ENCODE assay signal across 8 cellular contexts in the genomic region with DNA sequence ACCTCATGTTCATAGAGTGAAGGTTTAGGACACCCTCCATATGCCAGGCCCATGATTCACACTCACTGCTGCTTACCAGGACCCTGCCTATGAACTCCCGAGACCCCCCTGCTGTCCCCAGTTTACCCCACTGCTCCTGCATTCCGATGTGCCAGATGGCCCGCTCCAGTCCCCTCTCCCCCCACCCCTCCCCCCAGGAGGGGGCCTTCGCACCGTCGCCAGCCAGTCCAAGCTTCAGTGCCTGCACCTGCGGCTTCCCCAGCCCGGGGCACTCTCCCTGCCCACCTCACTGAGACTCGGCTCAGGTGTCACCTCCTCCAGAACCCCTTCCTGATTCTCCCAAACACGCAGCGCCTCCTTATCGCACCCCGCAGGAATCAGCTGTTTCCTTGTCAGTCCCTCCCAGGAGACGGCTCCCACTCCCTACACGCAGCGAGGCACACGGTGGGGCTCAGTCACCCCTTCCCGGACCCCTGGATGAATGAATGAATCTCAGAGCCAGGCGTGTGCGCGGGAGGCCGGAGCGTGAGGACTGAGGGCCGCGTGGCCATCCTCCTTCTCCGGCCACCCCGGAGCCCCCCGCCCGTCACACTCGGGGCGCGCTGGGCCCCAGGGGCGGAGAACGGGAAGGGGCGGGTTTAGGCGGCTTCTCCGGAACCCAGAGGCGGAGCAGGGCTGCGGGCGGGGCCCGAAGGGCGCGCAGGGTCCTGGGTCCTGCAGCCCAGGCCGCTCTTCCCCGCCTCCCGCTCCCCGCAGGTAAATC. TPM values are rescaled to one million over a fixed set of nuclear protein-coding genes. Genes with fewer than 3 reads are reported as not detected.
DNase-seq lines count a peak whose midpoint lies in the region; ATAC-seq and TF ChIP-seq lines count a peak whose summit lies in the region.

No MANE protein-coding gene starts in this region.

- H3K27me3 Mint-ChIP-seq in Calu3 (ENCODE audit: unreplicated experiment) (no peaks in the 10 kb centered on the region), MCF 10A (ENCODE audit: insufficient read depth, unreplicated experiment) (no peaks in the 10 kb centered on the region)

- H3K4me3 ChIP-seq in Loucy (ENCODE audit: low read length, poor library complexity, severe bottlenecking), result peak overlapping the region; percentile 77

- H3K9me3 Mint-ChIP-seq in Calu3 (ENCODE audit: low read depth, unreplicated experiment) (no peaks in the 10 kb centered on the region), MCF 10A (ENCODE audit: unreplicated experiment) (no peaks in the 10 kb centered on the region)

- intact Hi-C loops in Calu3 (cut with micrococcal nuclease; ENCODE audit: unreplicated experiment) (no loop called here), MCF 10A (cut with micrococcal nuclease) (loop anchor here (1.0 kb wide), 1 partner anchor 35 kb away; a partner anchor contains a TSS)

- no peaks in the 10 kb centered on the region for H4K20me1 ChIP-seq in Loucy (ENCODE audit: insufficient read depth, low read length, poor library complexity, severe bottlenecking)

- H3K4me3 Mint-ChIP-seq in Calu3 (ENCODE audit: low read depth, unreplicated experiment) (peak overlapping the region; percentile 77), MCF 10A (ENCODE audit: unreplicated experiment) (peak overlapping the region; percentile 83)

- H3K4me1 ChIP-seq in Loucy (ENCODE audit: insufficient read depth, low read length, poor library complexity, severe bottlenecking), result peaks cover 21% of the 10 kb centered on the region

- POLR2A ChIA-PET in MCF 10A (lab: Yijun Ruan, JAX), result interaction anchor here (0.6 to 4.2 kb wide), 9 partner anchors 12 to 126 kb away, joined by 3 to 45 read pairs (median 3); a partner anchor contains a TSS

- ATAC-seq in GM21515 (IDR thresholded peaks at IDR 0.05; ENCODE audit: unreplicated experiment) (peak; percentile 35), HG03139 (IDR thresholded peaks at IDR 0.05; ENCODE audit: unreplicated experiment) (no peak)

- no TSS peak for BruUV-seq in Calu3 (replicated peaks; lab: Mats Ljungman, UMichigan)
- BruUV-seq in MCF 10A (replicated peaks; lab: Mats Ljungman, UMichigan), result no TSS peak

- no peaks in the 10 kb centered on the region for H3K9me3 ChIP-seq in Loucy (ENCODE audit: insufficient read depth, low read depth, low read length)

- peak overlapping the region; percentile 43 for H3K27ac Mint-ChIP-seq in Calu3 (ENCODE audit: unreplicated experiment)
- peak overlapping the region; percentile 52 for H3K27ac Mint-ChIP-seq in MCF 10A (ENCODE audit: low read depth, unreplicated experiment)

- H3K9ac ChIP-seq in Loucy (ENCODE audit: low read depth, low read length, poor library complexity, severe bottlenecking), result peak overlapping the region; percentile 67

- no peaks in the 10 kb centered on the region for H3K36me3 ChIP-seq in Loucy (ENCODE audit: insufficient read depth, low read length)

- peaks cover 8% of the 10 kb centered on the region for H3K27me3 ChIP-seq in Loucy (ENCODE audit: insufficient read depth, low read length, poor library complexity, severe bottlenecking)

- H2AFZ ChIP-seq in Loucy (ENCODE audit: low read length), result peak overlapping the region; percentile 91

- DNase-seq in Calu3 (peak; percentile 64), T1000 (lab: John Stamatoyannopoulos, UW) (peak; percentile 20), MCF 10A (ENCODE audit: unreplicated experiment) (peak; percentile 52), iPS-NIHi7 (ENCODE audit: extremely low spot score) (peak; percentile 74)
- DNase-seq in stimulated activated CD4-positive, alpha-beta T cell treated with anti-CD3 and anti-CD28 coated beads, Interleukin-12 subunit alpha, Interleukin-12 subunit beta, amount 100 ng/mL, for 4 hours, result peak; percentile 64

- H3K36me3 Mint-ChIP-seq in Calu3 (ENCODE audit: insufficient read depth, unreplicated experiment) (peaks cover 50% of the 10 kb centered on the region), MCF 10A (ENCODE audit: insufficient read depth, unreplicated experiment) (peaks cover 7% of the 10 kb centered on the region)

- no peaks in the 10 kb centered on the region for H3K9me2 ChIP-seq in Loucy (replicated peaks; ENCODE audit: low read depth, low read length)

- TF ChIP-seq CTCF in Calu3 (IDR thresholded peaks at IDR 0.05; ENCODE audit: unreplicated experiment) (no peak), Loucy (conservative IDR thresholded peaks at IDR 0.05; ENCODE audit: low read length) (no peak), MCF 10A (IDR thresholded peaks at IDR 0.05; ENCODE audit: unreplicated experiment) (no peak)

- no peaks in the 10 kb centered on the region for H3F3A ChIP-seq in Loucy (ENCODE audit: low read depth)

- H3K79me2 ChIP-seq in Loucy (ENCODE audit: insufficient read depth, low read length), result no peaks in the 10 kb centered on the region

- CTCF ChIA-PET in Calu3 (lab: Charles Lee), result no interaction called here
- CTCF ChIA-PET in MCF 10A (lab: Yijun Ruan, JAX), result interaction anchor here (1.0 kb wide), 1 partner anchor 24 kb away, joined by 3 read pairs; no protein-coding TSS in a partner anchor

- H3K4me1 Mint-ChIP-seq in Calu3 (ENCODE audit: low read depth, unreplicated experiment) (peaks cover 9% of the 10 kb centered on the region), MCF 10A (ENCODE audit: insufficient read depth, unreplicated experiment) (peaks cover 24% of the 10 kb centered on the region)

- peak overlapping the region; percentile 92 for H3K4me2 ChIP-seq in Loucy (ENCODE audit: low read depth, low read length, poor library complexity, severe bottlenecking)

RNA-seq across cellular contexts. Expression of a gene that starts 1.7 kb away (rescaled TPM):
- total RNA-seq in Calu3 (2022) (117 and 134 TPM in 2 replicates), MCF 10A (2022) (175 and 216 TPM in 2 replicates)

RNA-seq across cellular contexts. Expression of a gene that starts 25.6 kb away (rescaled TPM):
- total RNA-seq in Calu3 (2022) (15.4 and 18.7 TPM in 2 replicates), MCF 10A (2022) (25.5 and 28.9 TPM in 2 replicates)

RNA-seq across cellular contexts. Expression of a gene that starts 34.8 kb away (rescaled TPM):
- total RNA-seq in Calu3 (2022), result 38.9 and 40.0 TPM in 2 replicates
- 70.6 and 82.9 TPM in 2 replicates for total RNA-seq in MCF 10A (2022)

Comparison
In these comparisons a context has a peak if more than half of its experiments do, and no peak if none do; other contexts are left out.
1. DNase-seq: peak in every context shown above with its lines; median percentile 74 in iPS-NIHi7; 64 in Calu3; 64 in stimulated activated CD4-positive, alpha-beta T cell treated with anti-CD3 and anti-CD28 coated beads, Interleukin-12 subunit alpha, Interleukin-12 subunit beta, amount 100 ng/mL, for 4 hours; 52 in MCF 10A; 20 in T1000.